19 cellular contexts compared by ENCODE assay signal in the genomic region with DNA sequence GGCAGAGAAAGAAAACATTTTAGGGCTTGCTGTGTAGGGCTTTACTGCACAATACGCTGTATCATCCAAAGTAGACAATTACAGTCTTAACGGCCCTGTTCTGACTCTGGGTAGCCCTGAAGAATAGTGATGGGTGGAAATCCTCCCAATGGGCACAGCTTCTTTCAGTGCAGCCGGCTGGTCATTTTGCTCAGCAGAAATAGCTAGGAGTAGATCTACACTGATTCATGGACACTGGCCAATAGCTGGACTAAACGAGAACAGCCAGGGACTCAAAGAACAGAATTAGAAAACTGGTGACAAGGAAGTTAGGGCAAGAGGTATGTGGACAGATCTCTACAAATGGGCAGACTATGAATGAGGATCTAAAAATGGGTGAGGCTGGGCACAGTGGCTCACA.
DNase-seq lines count a peak whose midpoint lies in the region; ATAC-seq and TF ChIP-seq lines count a peak whose summit lies in the region.
"Had no signal": no experiment of that assay in that cellular context is flagged by ENCODE, and none has a peak within 500 bp of the region (broad histone marks: within the 10 kb centered on the region; RNA-seq: fewer than 3 reads in every experiment).

No MANE protein-coding gene starts in this region.

- in situ Hi-C loops in IMR-90 (cut with MboI; ENCODE audit: low sequenced_read_pairs), result no loop called here

- H2AK5ac ChIP-seq in IMR-90 (ENCODE audit: low read depth, low read length), result no peak overlapping the region

- H2AFZ ChIP-seq in IMR-90 (replicated peaks; ENCODE audit: low read length, poor library complexity), result no peak overlapping the region

- H3K4me2 ChIP-seq in IMR-90 (ENCODE audit: low read depth, low read length), result no peak overlapping the region
- H3K4me2 ChIP-seq: BLaER1 had no signal

- no peak overlapping the region for H3K18ac ChIP-seq in IMR-90 (ENCODE audit: low read depth, low read length)

- H3K27me3 Mint-ChIP-seq in activated CD8-positive, alpha-beta T cell treated with anti-CD3 and anti-CD28 coated beads for 36 hours, result no peaks in the 10 kb centered on the region
- H3K27me3 Mint-ChIP-seq in activated CD8-positive, alpha-beta T cell treated with anti-CD3 and anti-CD28 coated beads, Interleukin-2, amount 10 ng/mL, durations not matched to agents 7 days and 5 days (ENCODE audit: low read depth), result no peaks in the 10 kb centered on the region
- no peaks in the 10 kb centered on the region for H3K27me3 Mint-ChIP-seq in CD8-positive, alpha-beta T cell (ENCODE audit: low read depth)
- H3K27me3 Mint-ChIP-seq in chondrocyte (ENCODE audit: low read depth), result no peaks in the 10 kb centered on the region
- H3K27me3 Mint-ChIP-seq in CD4-positive, alpha-beta T cell, result no peaks in the 10 kb centered on the region
- H3K27me3 Mint-ChIP-seq: CD4-positive, CD25-positive, alpha-beta regulatory T cell had no signal

- CTCF ChIA-PET in activated CD8-positive, alpha-beta T cell treated with anti-CD3 and anti-CD28 coated beads for 36 hours (lab: Charles Lee), result interaction anchor here (1.1 kb wide), 1 partner anchor 19 kb away, joined by 4 read pairs; no protein-coding TSS in a partner anchor
- CTCF ChIA-PET in activated CD8-positive, alpha-beta T cell treated with anti-CD3 and anti-CD28 coated beads, Interleukin-2, amount 10 ng/mL, durations not matched to agents 7 days and 5 days (lab: Charles Lee), result interaction anchor here (1.0 to 2.2 kb wide), 2 partner anchors 84 to 85 kb away, joined by 5 to 8 read pairs; no protein-coding TSS in a partner anchor
- CTCF ChIA-PET in CD8-positive, alpha-beta T cell (lab: Charles Lee), result no interaction called here
- CTCF ChIA-PET in IMR-90 (lab: Yijun Ruan, JAX), result no interaction called here
- CTCF ChIA-PET in CD4-positive, alpha-beta T cell (lab: Charles Lee), result no interaction called here

- no peak overlapping the region; the same call in 1 of the 2 replicates for H4K91ac ChIP-seq in IMR-90 (ENCODE audit: insufficient read depth, low read depth, low read length)

- peaks cover 30 to 38% of the 10 kb centered on the region in 2 experiments for H3K79me1 ChIP-seq in IMR-90 (ENCODE audit: low read depth in 1 of 2, low read length in 2 of 2)

- no peak overlapping the region for H3K4ac ChIP-seq in IMR-90 (ENCODE audit: low read depth, low read length)

- no peak overlapping the region for H2AK9ac ChIP-seq in IMR-90 (replicated peaks; ENCODE audit: low read depth, low read length, poor library complexity)

- no peak for TF ChIP-seq CTCF in activated CD8-positive, alpha-beta T cell treated with anti-CD3 and anti-CD28 coated beads for 36 hours (IDR thresholded peaks at IDR 0.05)
- TF ChIP-seq CTCF in CD8-positive, alpha-beta T cell (IDR thresholded peaks at IDR 0.05), result no peak
- no peak for TF ChIP-seq CTCF in IMR-90 (conservative IDR thresholded peaks at IDR 0.05; ENCODE audit: low read depth, low read length)
- no peak for TF ChIP-seq CTCF in chondrocyte (IDR thresholded peaks at IDR 0.05)
- no peak for TF ChIP-seq CTCF in CD4-positive, alpha-beta T cell (IDR thresholded peaks at IDR 0.05)

- H3K4me3 ChIP-seq in CD8-positive, alpha-beta T cell (ENCODE audit: low read depth, low read length), result no peak overlapping the region
- no peak overlapping the region for H3K4me3 ChIP-seq in IMR-90 (ENCODE audit: insufficient read depth, low read depth, low read length)
- H3K4me3 ChIP-seq: BLaER1 had no signal

- H2BK20ac ChIP-seq in IMR-90 (ENCODE audit: low read depth, low read length), result no peak overlapping the region

- peaks cover 67% of the 10 kb centered on the region for H3K36me3 Mint-ChIP-seq in activated CD8-positive, alpha-beta T cell treated with anti-CD3 and anti-CD28 coated beads for 36 hours (ENCODE audit: low read depth)
- H3K36me3 Mint-ChIP-seq in activated CD8-positive, alpha-beta T cell treated with anti-CD3 and anti-CD28 coated beads, Interleukin-2, amount 10 ng/mL, durations not matched to agents 7 days and 5 days (ENCODE audit: low read depth), result peaks cover 66% of the 10 kb centered on the region
- H3K36me3 Mint-ChIP-seq in CD8-positive, alpha-beta T cell, result peaks cover 73% of the 10 kb centered on the region
- H3K36me3 Mint-ChIP-seq in chondrocyte (ENCODE audit: low read depth), result peaks cover 38% of the 10 kb centered on the region
- H3K36me3 Mint-ChIP-seq in CD4-positive, alpha-beta T cell (ENCODE audit: low read depth), result peaks cover 77% of the 10 kb centered on the region

- peak overlapping the region; percentile 39 to 57; a peak in 3 of 4 replicates for H4K8ac ChIP-seq in IMR-90 (ENCODE audit: low read depth in 2 of 2, low read length in 2 of 2)

- no peak for DNase-seq in activated CD8-positive, alpha-beta T cell treated with anti-CD3 and anti-CD28 coated beads for 36 hours
- no peak for DNase-seq in activated CD8-positive, alpha-beta T cell treated with anti-CD3 and anti-CD28 coated beads, Interleukin-2, amount 10 ng/mL, durations not matched to agents 7 days and 5 days
- DNase-seq in CD8-positive, alpha-beta T cell, result no peak
- DNase-seq in IMR-90, result no peak
- no peak for DNase-seq in chondrocyte (ENCODE audit: low spot score)
- DNase-seq in stimulated activated CD4-positive, alpha-beta T cell treated with anti-CD3 and anti-CD28 coated beads, Interleukin-1b, Interleukin-23, amount 100 ng/mL, for 48 hours, result no peak
- no peak for DNase-seq in CD4-positive, alpha-beta T cell
- DNase-seq: CD4-positive, CD25-positive, alpha-beta regulatory T cell; COR-L47; DMS53; HCEC 1CT; KG1; MM.1S; NCI-H2029; NCI-H446; NCI-H524 treated with DMSO at 0.1 percent for 48 hours; NCI-H774 had no signal

- no peaks in the 10 kb centered on the region for H3K4me1 Mint-ChIP-seq in activated CD8-positive, alpha-beta T cell treated with anti-CD3 and anti-CD28 coated beads for 36 hours (ENCODE audit: low read depth)
- peaks cover 3% of the 10 kb centered on the region for H3K4me1 Mint-ChIP-seq in activated CD8-positive, alpha-beta T cell treated with anti-CD3 and anti-CD28 coated beads, Interleukin-2, amount 10 ng/mL, durations not matched to agents 7 days and 5 days (ENCODE audit: low read depth)
- no peaks in the 10 kb centered on the region for H3K4me1 Mint-ChIP-seq in CD8-positive, alpha-beta T cell (ENCODE audit: low read depth)
- H3K4me1 Mint-ChIP-seq in chondrocyte (ENCODE audit: low read depth), result no peaks in the 10 kb centered on the region
- no peaks in the 10 kb centered on the region for H3K4me1 Mint-ChIP-seq in CD4-positive, alpha-beta T cell (ENCODE audit: low read depth)

- POLR2A ChIA-PET in activated CD8-positive, alpha-beta T cell treated with anti-CD3 and anti-CD28 coated beads for 36 hours (lab: Charles Lee), result interaction anchor here (2.3 kb wide), 1 partner anchor 11 kb away, joined by 6 read pairs; no protein-coding TSS in a partner anchor
- POLR2A ChIA-PET in activated CD8-positive, alpha-beta T cell treated with anti-CD3 and anti-CD28 coated beads, Interleukin-2, amount 10 ng/mL, durations not matched to agents 7 days and 5 days (lab: Charles Lee), result no interaction called here
- POLR2A ChIA-PET in CD8-positive, alpha-beta T cell (lab: Charles Lee), result no interaction called here
- POLR2A ChIA-PET in IMR-90 (lab: Charles Lee; ENCODE audit: unreplicated experiment), result no interaction called here
- POLR2A ChIA-PET in CD4-positive, alpha-beta T cell (lab: Charles Lee), result no interaction called here

- H3K56ac ChIP-seq in IMR-90 (ENCODE audit: extremely low read depth, insufficient read depth, low read length), result no peak overlapping the region

- no peak overlapping the region for H2BK15ac ChIP-seq in IMR-90 (ENCODE audit: low read depth, low read length)

- peaks cover 34% of the 10 kb centered on the region for H3K36me3 ChIP-seq in CD8-positive, alpha-beta T cell (ENCODE audit: insufficient read depth, low read length)
- H3K36me3 ChIP-seq in IMR-90 (ENCODE audit: control insufficient read depth, insufficient read depth, low read length), result peaks cover 58% of the 10 kb centered on the region

- peaks cover 7% of the 10 kb centered on the region for H3K9me1 ChIP-seq in IMR-90 (ENCODE audit: insufficient read depth, low read length)

- H3K9ac ChIP-seq in IMR-90 (ENCODE audit: low read depth, low read length), result no peak overlapping the region
- H3K9ac ChIP-seq: BLaER1 had no signal

- H4K5ac ChIP-seq in IMR-90 (ENCODE audit: low read depth, low read length), result no peak overlapping the region

- H3K27ac ChIP-seq in CD8-positive, alpha-beta T cell (ENCODE audit: low read depth, low read length), result no peak overlapping the region
- no peak overlapping the region for H3K27ac ChIP-seq in IMR-90 (ENCODE audit: insufficient read depth, low read length)
- no peak overlapping the region for H3K27ac ChIP-seq in CD4-positive, alpha-beta T cell (ENCODE audit: low read depth, low read length)
- H3K27ac ChIP-seq: BLaER1 had no signal

- dilution Hi-C loops in IMR-90 (cut with HindIII; ENCODE audit: low sequenced_read_pairs, unreplicated experiment), result no loop called here

- WGBS in IMR-90 (ENCODE audit: extremely low coverage in 2 of 2, insufficient read length in 1 of 2), 2 experiments, result no CpG with 5 or more reads among the region's 4 CpGs

- no peak overlapping the region for H2BK120ac ChIP-seq in IMR-90 (ENCODE audit: low read depth, low read length)

- H3K27ac Mint-ChIP-seq in activated CD8-positive, alpha-beta T cell treated with anti-CD3 and anti-CD28 coated beads for 36 hours, result peak overlapping the region; percentile 26
- no peak overlapping the region for H3K27ac Mint-ChIP-seq in activated CD8-positive, alpha-beta T cell treated with anti-CD3 and anti-CD28 coated beads, Interleukin-2, amount 10 ng/mL, durations not matched to agents 7 days and 5 days
- peak overlapping the region; percentile 5 for H3K27ac Mint-ChIP-seq in CD8-positive, alpha-beta T cell
- peak overlapping the region; percentile 42 for H3K27ac Mint-ChIP-seq in chondrocyte (ENCODE audit: unreplicated experiment)
- no peak overlapping the region for H3K27ac Mint-ChIP-seq in CD4-positive, alpha-beta T cell

- peaks cover 6% of the 10 kb centered on the region for H3K9me3 Mint-ChIP-seq in activated CD8-positive, alpha-beta T cell treated with anti-CD3 and anti-CD28 coated beads for 36 hours
- no peaks in the 10 kb centered on the region for H3K9me3 Mint-ChIP-seq in activated CD8-positive, alpha-beta T cell treated with anti-CD3 and anti-CD28 coated beads, Interleukin-2, amount 10 ng/mL, durations not matched to agents 7 days and 5 days (ENCODE audit: insufficient read depth)
- peaks cover 2% of the 10 kb centered on the region for H3K9me3 Mint-ChIP-seq in CD8-positive, alpha-beta T cell
- no peaks in the 10 kb centered on the region for H3K9me3 Mint-ChIP-seq in chondrocyte (ENCODE audit: low read depth)
- no peaks in the 10 kb centered on the region for H3K9me3 Mint-ChIP-seq in CD4-positive, alpha-beta T cell

- no peaks in the 10 kb centered on the region for H3K4me1 ChIP-seq in CD8-positive, alpha-beta T cell (ENCODE audit: insufficient read depth, low read length)
- no peaks in the 10 kb centered on the region for H3K4me1 ChIP-seq in IMR-90 (ENCODE audit: control insufficient read depth, insufficient read depth, low read length)
- H3K4me1 ChIP-seq: BLaER1 had no signal

- no peak for TF ChIP-seq RAD21 in IMR-90 (IDR thresholded peaks at IDR 0.05; ENCODE audit: low read length)

- H4K20me1 ChIP-seq in IMR-90 (ENCODE audit: insufficient read depth, low read length), result no peaks in the 10 kb centered on the region

- intact Hi-C loops in activated CD8-positive, alpha-beta T cell treated with anti-CD3 and anti-CD28 coated beads for 36 hours (cut with micrococcal nuclease), result no loop called here
- intact Hi-C loops in CD8-positive, alpha-beta T cell (cut with DNase I, micrococcal nuclease), result no loop called here
- intact Hi-C loops in IMR-90 (cut with micrococcal nuclease), result no loop called here
- intact Hi-C loops in CD4-positive, alpha-beta T cell (cut with DNase I, micrococcal nuclease), result no loop called here

- H3K14ac ChIP-seq in IMR-90 (replicated peaks; ENCODE audit: low read depth, low read length), result no peak overlapping the region

- H3K4me3 Mint-ChIP-seq in activated CD8-positive, alpha-beta T cell treated with anti-CD3 and anti-CD28 coated beads for 36 hours, result no peak overlapping the region
- H3K4me3 Mint-ChIP-seq in activated CD8-positive, alpha-beta T cell treated with anti-CD3 and anti-CD28 coated beads, Interleukin-2, amount 10 ng/mL, durations not matched to agents 7 days and 5 days, result no peak overlapping the region
- no peak overlapping the region for H3K4me3 Mint-ChIP-seq in CD8-positive, alpha-beta T cell
- no peak overlapping the region for H3K4me3 Mint-ChIP-seq in chondrocyte (ENCODE audit: unreplicated experiment)
- H3K4me3 Mint-ChIP-seq in CD4-positive, alpha-beta T cell, result no peak overlapping the region
- H3K4me3 Mint-ChIP-seq: CD4-positive, CD25-positive, alpha-beta regulatory T cell had no signal

- no peak overlapping the region for H2BK5ac ChIP-seq in IMR-90 (ENCODE audit: low read depth, low read length, poor library complexity, severe bottlenecking)

- no peak for ATAC-seq in activated CD8-positive, alpha-beta T cell treated with anti-CD3 and anti-CD28 coated beads for 36 hours
- no peak for ATAC-seq in activated CD8-positive, alpha-beta T cell treated with anti-CD3 and anti-CD28 coated beads, Interleukin-2, amount 10 ng/mL, durations not matched to agents 7 days and 5 days
- ATAC-seq in CD8-positive, alpha-beta T cell, result no peak
- ATAC-seq in IMR-90 (ENCODE audit: low read depth) (no peak), HG03097 (IDR thresholded peaks at IDR 0.05; ENCODE audit: low FRiP score, unreplicated experiment) (no peak)
- ATAC-seq in CD4-positive, alpha-beta T cell (ENCODE audit: poor library complexity), result no peak

- TF ChIP-seq POLR2A in IMR-90 (IDR thresholded peaks at IDR 0.05; ENCODE audit: low read depth, low read length), result no peak

- no peaks in the 10 kb centered on the region for H3K9me3 ChIP-seq in CD8-positive, alpha-beta T cell (ENCODE audit: low read length)
- H3K9me3 ChIP-seq in IMR-90 (ENCODE audit: control insufficient read depth, insufficient read depth, low read length), result peaks cover 2% of the 10 kb centered on the region; the same call in 1 of the 2 replicates
- peaks cover 7% of the 10 kb centered on the region for H3K9me3 ChIP-seq in CD4-positive, alpha-beta T cell (ENCODE audit: control insufficient read depth, low read length)

- H3K23ac ChIP-seq in IMR-90 (ENCODE audit: low read depth, low read length), result no peak overlapping the region

- no peaks in the 10 kb centered on the region for H3K27me3 ChIP-seq in CD8-positive, alpha-beta T cell (ENCODE audit: insufficient read depth, low read length)
- no peaks in the 10 kb centered on the region for H3K27me3 ChIP-seq in IMR-90 (ENCODE audit: control insufficient read depth, insufficient read depth, low read length)
- H3K27me3 ChIP-seq in CD4-positive, alpha-beta T cell (ENCODE audit: control insufficient read depth, insufficient read depth, low read length), result no peaks in the 10 kb centered on the region
- H3K27me3 ChIP-seq: BLaER1 had no signal

- no TSS peak for BruUV-seq in IMR-90 (replicated peaks; lab: Mats Ljungman, UMichigan)

Comparison
In these comparisons a context has a peak if more than half of its experiments do, and no peak if none do; other contexts are left out.
1. H3K27ac Mint-ChIP-seq: peak in activated CD8-positive, alpha-beta T cell treated with anti-CD3 and anti-CD28 coated beads for 36 hours (single experiment), CD8-positive, alpha-beta T cell (single experiment) and chondrocyte (single experiment); none in activated CD8-positive, alpha-beta T cell treated with anti-CD3 and anti-CD28 coated beads, Interleukin-2, amount 10 ng/mL, durations not matched to agents 7 days and 5 days (single experiment) and CD4-positive, alpha-beta T cell (single experiment).
2. CTCF ChIA-PET loops: an anchor here in activated CD8-positive, alpha-beta T cell treated with anti-CD3 and anti-CD28 coated beads for 36 hours (1.1 kb wide) and activated CD8-positive, alpha-beta T cell treated with anti-CD3 and anti-CD28 coated beads, Interleukin-2, amount 10 ng/mL, durations not matched to agents 7 days and 5 days (1.0 to 2.2 kb wide); none called in CD8-positive, alpha-beta T cell, IMR-90 and CD4-positive, alpha-beta T cell.